10 cellular contexts compared by ENCODE assay signal in the genomic region with DNA sequence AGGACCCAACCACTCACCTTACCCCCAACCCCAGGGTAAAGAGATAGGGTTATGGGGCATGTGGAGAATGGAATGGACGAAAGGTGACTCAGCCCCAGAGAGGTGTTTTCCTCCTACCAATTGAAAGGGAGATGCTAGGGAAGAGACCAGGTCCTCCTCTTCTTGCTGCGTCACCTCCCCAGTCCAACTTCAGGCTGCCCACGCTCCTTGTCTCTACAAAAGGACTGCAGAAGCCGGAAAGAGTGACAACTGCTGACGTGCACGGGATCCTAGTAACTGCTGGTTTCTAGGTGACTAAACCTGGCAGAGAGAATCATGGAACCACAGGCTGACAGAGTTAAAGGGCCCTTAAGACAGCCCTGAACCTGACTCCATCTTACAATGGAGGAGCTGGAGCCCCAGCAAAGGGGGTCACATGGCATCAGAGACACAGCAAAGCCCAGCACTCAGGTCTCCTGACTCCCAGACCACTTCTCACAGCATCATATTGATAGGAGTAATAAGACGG. TPM values are rescaled to one million over a fixed set of nuclear protein-coding genes. Genes with fewer than 3 reads are reported as not detected.
DNase-seq lines count a peak whose midpoint lies in the region; ATAC-seq, FAIRE-seq and TF ChIP-seq lines count a peak whose summit lies in the region.
"Had no signal": no experiment of that assay in that cellular context is flagged by ENCODE, and none has a peak within 500 bp of the region (broad histone marks: within the 10 kb centered on the region; RNA-seq: fewer than 3 reads in every experiment).

No MANE protein-coding gene starts in this region.

- peak; percentile 97 for DNase-seq in HPDE6-E6E7 (ENCODE audit: extremely low spot score)
- peak; percentile 100 for DNase-seq in bronchial epithelial cell (ENCODE audit: low read depth)
- no peak for DNase-seq in NCI-H146 (lab: John Stamatoyannopoulos, UW)
- no peak for DNase-seq in NCI-H226
- no peak for DNase-seq in KBM-7
- DNase-seq: activated CD8-positive, alpha-beta memory T cell treated with anti-CD3 and anti-CD28 coated beads, Interleukin-2, amount 50 U/mL, for 48 hours had no signal

- H3K4me1 ChIP-seq in skeletal muscle tissue (ENCODE audit: control insufficient read depth in 3 of 3, insufficient read depth in 3 of 3, low read length in 3 of 3) = peaks cover 71 to 79% (median 75%) of the 10 kb centered on the region in 3 donors

- peak overlapping the region; percentile 74 for H3K27ac ChIP-seq in layer of hippocampus (ENCODE audit: low read depth, low read length)
- peak overlapping the region; percentile 87 for H3K27ac ChIP-seq in skeletal muscle tissue (ENCODE audit: low read depth, low read length)

- H3K27me3 ChIP-seq in bronchial epithelial cell (ENCODE audit: control insufficient read depth, insufficient read depth, low read length) (no peaks in the 10 kb centered on the region), layer of hippocampus (ENCODE audit: control insufficient read depth, insufficient read depth, low read length) (no peaks in the 10 kb centered on the region), skeletal muscle tissue (ENCODE audit: control insufficient read depth in 3 of 3, insufficient read depth in 3 of 3, low read length in 3 of 3) (no peaks in the 10 kb centered on the region)

- H3K36me3 ChIP-seq in bronchial epithelial cell (ENCODE audit: control insufficient read depth, insufficient read depth, low read length) (peaks cover 20% of the 10 kb centered on the region), skeletal muscle tissue (ENCODE audit: control insufficient read depth in 3 of 3, insufficient read depth in 3 of 3, low read length in 3 of 3) (peaks cover 14 to 28% (median 15%) of the 10 kb centered on the region in 3 donors)

- ATAC-seq in HG02798 (IDR thresholded peaks at IDR 0.05; ENCODE audit: poor library complexity, unreplicated experiment) = no peak

- FAIRE-seq in bronchial epithelial cell (lab: Jason Lieb, UNC) = peak; percentile 36
- FAIRE-seq: HTR-8/SVneo had no signal

- TF ChIP-seq CTCF in bronchial epithelial cell (IDR thresholded peaks at IDR 0.05; ENCODE audit: insufficient read depth, low read length, severe bottlenecking) = no peak

- H3K4me3 ChIP-seq in bronchial epithelial cell (ENCODE audit: low read depth, low read length) = peak overlapping the region; percentile 73
- H3K4me3 ChIP-seq in skeletal muscle tissue (ENCODE audit: low read length in 3 of 3) = peak overlapping the region; percentile 71 to 91 (median 82)

- no peaks in the 10 kb centered on the region for H3K9me3 ChIP-seq in skeletal muscle tissue (ENCODE audit: control insufficient read depth in 3 of 3, low read length in 3 of 3)

- in situ Hi-C loops in KBM-7 (cut with MboI; ENCODE audit: low pct_unique_long_range_greater_than_20kb, low sequenced_read_pairs) = no loop called here

- peak overlapping the region; percentile 7 to 77 (median 52) for H3K9ac ChIP-seq in skeletal muscle tissue (ENCODE audit: low read depth in 1 of 3, low read length in 3 of 3)

RNA-seq across cellular contexts. Expression of a gene that starts 2.2 kb away (rescaled TPM):
- total RNA-seq in bronchial epithelial cell (79.0 and 182 TPM in 2 replicates), skeletal muscle tissue (33.4 TPM)

RNA-seq across cellular contexts. Expression of a gene that starts 58.3 kb away (rescaled TPM):
- total RNA-seq in bronchial epithelial cell (65.6 and 75.3 TPM in 2 replicates), skeletal muscle tissue (42.8 TPM)

Comparison
In these comparisons a context has a peak if more than half of its experiments do, and no peak if none do; other contexts are left out.
1. DNase-seq: peak in HPDE6-E6E7 (single experiment) and bronchial epithelial cell (single experiment); none in NCI-H146 (single experiment), NCI-H226 (single experiment) and KBM-7 (single experiment).